In the genomic region with DNA sequence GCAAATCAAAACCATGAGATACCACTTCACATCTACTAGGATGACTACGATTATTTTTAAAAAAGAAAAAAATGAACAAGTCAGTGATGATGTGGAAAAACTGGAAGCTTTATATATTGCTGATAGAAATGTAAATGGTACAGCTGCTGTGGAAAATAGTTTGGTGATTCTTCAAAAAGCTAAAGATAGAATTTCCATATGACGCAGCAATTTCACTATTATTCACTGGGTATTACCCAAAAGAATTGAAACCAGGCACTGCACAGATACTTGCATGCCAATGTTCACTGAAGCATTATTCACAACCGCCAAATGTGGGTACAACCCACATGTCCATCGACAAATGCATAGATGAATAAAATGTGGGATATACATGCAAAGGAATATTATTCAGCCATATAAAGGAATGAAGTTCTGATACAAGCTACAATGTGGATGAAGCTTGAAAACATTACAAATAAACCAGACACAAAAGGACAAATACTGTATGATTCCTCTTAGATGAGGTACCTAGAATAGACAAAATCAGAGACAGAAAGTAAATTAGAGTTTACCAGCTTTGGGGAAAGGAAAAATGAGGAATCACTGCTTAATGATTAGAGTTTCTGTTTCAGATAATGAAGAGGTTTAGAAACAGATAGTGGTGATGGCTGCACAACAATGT, we compare ENCODE assay signal across 11 cellular contexts. TPM values are rescaled to one million over a fixed set of nuclear protein-coding genes. Genes with fewer than 3 reads are reported as not detected.
DNase-seq lines count a peak whose midpoint lies in the region; ATAC-seq, FAIRE-seq and TF ChIP-seq lines count a peak whose summit lies in the region.
"Had no signal": no experiment of that assay in that cellular context is flagged by ENCODE, and none has a peak within 500 bp of the region (broad histone marks: within the 10 kb centered on the region; RNA-seq: fewer than 3 reads in every experiment).

No MANE protein-coding gene starts in this region.

- no peak for TF ChIP-seq CTCF in upper lobe of right lung (IDR thresholded peaks at IDR 0.05)

- no peaks in the 10 kb centered on the region for H3K27me3 ChIP-seq in upper lobe of right lung

- peaks cover 69% of the 10 kb centered on the region for H3K36me3 ChIP-seq in upper lobe of right lung

- no peaks in the 10 kb centered on the region for H3K4me1 ChIP-seq in upper lobe of right lung

- no peaks in the 10 kb centered on the region for H3K9me3 ChIP-seq in upper lobe of right lung

- ATAC-seq in GM19023 (IDR thresholded peaks at IDR 0.05; ENCODE audit: unreplicated experiment): peak; percentile 70
- peak; percentile 84 for ATAC-seq in HG02642 (IDR thresholded peaks at IDR 0.05; ENCODE audit: poor library complexity, unreplicated experiment)
- ATAC-seq in HG03469 (IDR thresholded peaks at IDR 0.05; ENCODE audit: unreplicated experiment): peak; percentile 85
- ATAC-seq in upper lobe of right lung: no peak

- H3K4me3 ChIP-seq in upper lobe of right lung: no peak overlapping the region

- DNase-seq in GM12891 (ENCODE audit: insufficient read length, low spot score) (no peak), H4 (ENCODE audit: low spot score) (no peak), upper lobe of right lung (no peak), GM19238 (ENCODE audit: insufficient read length, low spot score) (no peak), NCI-H82 (lab: John Stamatoyannopoulos, UW) (no peak)
- DNase-seq: left cardiac atrium, retina had no signal

- TF ChIP-seq POLR2A in GM12891 (IDR thresholded peaks at IDR 0.05; ENCODE audit: low read depth, low read length): no peak

- FAIRE-seq in GM12891 (lab: Jason Lieb, UNC): peak; percentile 94

- H3K27ac ChIP-seq in upper lobe of right lung: no peak overlapping the region
- H3K27ac ChIP-seq: C4-2B had no signal

- intact Hi-C loops in upper lobe of right lung (cut with DNase I): loop anchor here (10.0 kb wide), 2 partner anchors 230 to 260 kb away; no protein-coding TSS in a partner anchor

TF ChIP-seq in GM12891, 5 proteins besides CTCF, POLR2A, EP300 and RAD21:
- TF ChIP-seq POU2F2 (IDR thresholded peaks at IDR 0.05; ENCODE audit: low read depth, low read length) (peak; percentile 77), TAF1 (IDR thresholded peaks at IDR 0.05; ENCODE audit: low read depth, low read length) (no peak), SPI1 (IDR thresholded peaks at IDR 0.05; ENCODE audit: low read depth, low read length) (0 out of 2 replicates have a peak, but pooled peaks have one; percentile 29), PAX5 (IDR thresholded peaks at IDR 0.05; ENCODE audit: insufficient read depth, low read length, severe bottlenecking) (peak; percentile 66), POLR2AphosphoS5 (IDR thresholded peaks at IDR 0.05; ENCODE audit: low read depth, low read length) (no peak)

RNA-seq across cellular contexts. Expression of gene RTTN, which starts 11.1 kb away (rescaled TPM):
- 11.2 TPM for polyA plus RNA-seq in GM12891 (2012; ENCODE audit: low read depth, missing spikeins)
- total RNA-seq in H4 (2014; rRNA removed; shearing (Covaris generic)): 10.1 and 12.2 TPM in 2 replicates
- total RNA-seq in upper lobe of right lung: 13.0 TPM
